In genomic region chr1:156121441-156121840, GRCh38 we compare ENCODE assay signal across 10 cellular contexts. TPM values are rescaled to one million over a fixed set of nuclear protein-coding genes. Genes with fewer than 3 reads are reported as not detected.
A peak's percentile ranks its signal among the peaks of the same experiment; 100 is the strongest.
DNase-seq lines count a peak whose midpoint lies in the region; ATAC-seq, FAIRE-seq and TF ChIP-seq lines count a peak whose summit lies in the region.
"Had no signal": no experiment of that assay in that cellular context is flagged by ENCODE, and none has a peak within 500 bp of the region (broad histone marks: within the 10 kb centered on the region; RNA-seq: fewer than 3 reads in every experiment).

No MANE protein-coding gene starts in this region.

- no peaks in the 10 kb centered on the region for H3K9me3 Mint-ChIP-seq in memory B cell

- dilution Hi-C loops in mammary epithelial cell (cut with HindIII; ENCODE audit: low sequenced_read_pairs): no loop called here

- H2AFZ ChIP-seq in mammary epithelial cell (ENCODE audit: low read depth, low read length): no peak overlapping the region

- TF ChIP-seq CTCF in mammary epithelial cell (conservative IDR thresholded peaks at IDR 0.05 in 1 of 2, IDR thresholded peaks at IDR 0.05 in 1 of 2; ENCODE audit: extremely low read depth in 1 of 2, insufficient read depth in 1 of 2, low read depth in 1 of 2, low read length in 2 of 2) (no peak), thyroid gland (IDR thresholded peaks at IDR 0.05) (no peak)

- peak overlapping the region; percentile 76 for H3K4me2 ChIP-seq in mammary epithelial cell (ENCODE audit: insufficient read depth, low read depth, low read length)

- in situ Hi-C loops in mammary epithelial cell (cut with MboI; ENCODE audit: low sequenced_read_pairs in 2 of 2): no loop called here

- ATAC-seq in memory B cell (ENCODE audit: low read depth) (no peak), HG02678 (IDR thresholded peaks at IDR 0.05; ENCODE audit: unreplicated experiment) (no peak)

- DNase-seq in LHCN-M2 (ENCODE audit: low read depth) (peak; percentile 79), mammary epithelial cell (no peak), memory B cell (ENCODE audit: low spot score in 2 of 2) (no peak), thyroid gland (no peak), H4 (ENCODE audit: low spot score) (no peak), GM19239 (ENCODE audit: insufficient read length, low spot score) (no peak)
- DNase-seq: GF-D8 had no signal

- peaks cover 22% of the 10 kb centered on the region for H3K4me1 Mint-ChIP-seq in memory B cell

- WGBS in mammary epithelial cell (ENCODE audit: low coverage, missing lambda C conversion rate): 0% methylated on average over 2 of the region's 4 CpGs
- WGBS in thyroid gland, 2 donors: 75 to 79% methylated on average over 4 of the region's 4 CpGs

- H3K36me3 Mint-ChIP-seq in memory B cell: no peaks in the 10 kb centered on the region

- H3K4me3 Mint-ChIP-seq in memory B cell: no peak overlapping the region

- peaks cover 91% of the 10 kb centered on the region for H3K79me2 ChIP-seq in mammary epithelial cell (ENCODE audit: insufficient read depth, low read length)

- no TSS peak for BruUV-seq in mammary epithelial cell (replicated peaks; lab: Mats Ljungman, UMichigan)

- no peak for TF ChIP-seq POLR2A in thyroid gland (IDR thresholded peaks at IDR 0.05)

- H3K27me3 ChIP-seq in mammary epithelial cell (ENCODE audit: insufficient read depth, low read length): no peaks in the 10 kb centered on the region
- no peaks in the 10 kb centered on the region for H3K27me3 ChIP-seq in thyroid gland
- H3K27me3 ChIP-seq: SJSA1 had no signal

- no peaks in the 10 kb centered on the region for H4K20me1 ChIP-seq in mammary epithelial cell (ENCODE audit: insufficient read depth, low read length)

- peak overlapping the region; percentile 45 for H3K9ac ChIP-seq in mammary epithelial cell (ENCODE audit: insufficient read depth, low read length)

- CTCF ChIA-PET in mammary epithelial cell (lab: Charles Lee; ENCODE audit: low non-redundant PET): interaction anchor here (0.8 kb wide), 1 partner anchor 9 kb away, joined by 3 read pairs; no protein-coding TSS in a partner anchor

- H3K36me3 ChIP-seq in mammary epithelial cell (ENCODE audit: insufficient read depth, low read length) (peaks cover 7% of the 10 kb centered on the region), thyroid gland (no peaks in the 10 kb centered on the region)

- H3K27ac Mint-ChIP-seq in memory B cell: peak overlapping the region; percentile 77

- H3K4me1 ChIP-seq in mammary epithelial cell (ENCODE audit: insufficient read depth, low read length): peaks cover 81% of the 10 kb centered on the region
- H3K4me1 ChIP-seq in thyroid gland: peaks cover 93 to 100% of the 10 kb centered on the region in 2 donors

- no peak for FAIRE-seq in GM19239 (lab: Jason Lieb, UNC)
- FAIRE-seq: bronchial epithelial cell had no signal

- H3K4me3 ChIP-seq in mammary epithelial cell (replicated peaks in 1 of 3; ENCODE audit: insufficient read depth in 1 of 3, low read depth in 2 of 3, low read length in 3 of 3) (peak overlapping the region; percentile 5 to 23 (median 13)), thyroid gland (replicated peaks in 1 of 3) (peak overlapping the region in 1 of 3 donors; percentile 28)
- H3K4me3 ChIP-seq: SJSA1 had no signal

- peaks cover 5% of the 10 kb centered on the region for H3K27me3 Mint-ChIP-seq in memory B cell

- H3K9me3 ChIP-seq in mammary epithelial cell (replicated peaks; ENCODE audit: insufficient read depth, low read length) (no peaks in the 10 kb centered on the region), thyroid gland (no peaks in the 10 kb centered on the region)
- H3K9me3 ChIP-seq: SJSA1 had no signal

- intact Hi-C loops in mammary epithelial cell (cut with micrococcal nuclease) (loop anchor here (5.0 kb wide), 1 partner anchor 189 kb away; the partner anchor contains the start of gene KHDC4), thyroid gland (cut with DNase I) (no loop called here)

- H3K27ac ChIP-seq in mammary epithelial cell (ENCODE audit: insufficient read depth, low read depth, low read length): peak overlapping the region; percentile 95
- H3K27ac ChIP-seq in thyroid gland: peak overlapping the region; percentile 95 to 98 (median 98)

RNA-seq across cellular contexts. Expression of gene LMNA, which starts 6.9 kb away (rescaled TPM):
- total RNA-seq in LHCN-M2 (2014; rRNA removed) (1,371 and 1,475 TPM in 2 replicates), mammary epithelial cell (100 to 1,000 TPM; 389 to 797 TPM), thyroid gland (100 to 1,000 TPM; 235 to 412 (median 327) TPM)
- polyA plus RNA-seq in LHCN-M2 (2012): 1,211 TPM
- 759 TPM for polyA plus RNA-seq in mammary epithelial cell
- 852 TPM for polyA minus RNA-seq in mammary epithelial cell
- total RNA-seq in H4 (2014; rRNA removed; shearing (Covaris generic)): 257 and 363 TPM in 2 replicates

RNA-seq across cellular contexts. Expression of gene SEMA4A, which starts 31.9 kb away (rescaled TPM):
- total RNA-seq in LHCN-M2 (2014; rRNA removed) (0.40 and 0.64 TPM in 2 replicates), mammary epithelial cell (10 to 100 TPM in 1 of 2 donors, 1 to 10 TPM in 1; 3.5 to 10.6 TPM), thyroid gland (10 to 100 TPM; 21.5 to 50.8 (median 37.5) TPM)
- 0.39 TPM for polyA plus RNA-seq in LHCN-M2 (2012)
- polyA plus RNA-seq in mammary epithelial cell: 6.7 TPM
- polyA minus RNA-seq in mammary epithelial cell: 13.4 TPM
- 0.15 TPM in 1 of 2 replicates, not detected in the other for total RNA-seq in H4 (2014; rRNA removed; shearing (Covaris generic))

RNA-seq across cellular contexts. Expression of gene MEX3A, which starts 39.2 kb away (rescaled TPM):
- 4.9 and 5.8 TPM in 2 replicates for total RNA-seq in LHCN-M2 (2014; rRNA removed)
- 3.1 TPM for polyA plus RNA-seq in LHCN-M2 (2012)
- total RNA-seq in mammary epithelial cell: 1 to 10 TPM; 1.9 to 2.5 TPM
- polyA plus RNA-seq in mammary epithelial cell: 1.3 TPM
- polyA minus RNA-seq in mammary epithelial cell: 1.2 TPM
- total RNA-seq in thyroid gland: 1 to 10 TPM in 1 of 4 donors, under 1 TPM in 3; 0.17 to 1.8 (median 0.33) TPM
- 2.8 and 4.5 TPM in 2 replicates for total RNA-seq in H4 (2014; rRNA removed; shearing (Covaris generic))
